In genomic region chr5:178191661-178192060, GRCh38 we compare ENCODE assay signal across 1 cellular context.
TF ChIP-seq lines count a peak whose summit lies in the region.

No MANE protein-coding gene starts in this region.

TF ChIP-seq in HEK293, 187 proteins besides CTCF, POLR2A, EP300 and RAD21 (continued from another document and continues in another):
- TF ChIP-seq ZEB2 (tag by site-specific recombination; IDR thresholded peaks at IDR 0.05) (no peak), ZNF16 (tag by site-specific recombination; IDR thresholded peaks at IDR 0.05; ENCODE audit: low read depth) (no peak), ZNF404 (tag by site-specific recombination; IDR thresholded peaks at IDR 0.05) (no peak), PRDM1 (tag by site-specific recombination; IDR thresholded peaks at IDR 0.05) (no peak), ZNF354C (tag by site-specific recombination; IDR thresholded peaks at IDR 0.05; ENCODE audit: borderline replicate concordance, low read depth) (0 out of 2 replicates have a peak, but pooled peaks have one; percentile 38), ZNF843 (tag by site-specific recombination; IDR thresholded peaks at IDR 0.05) (no peak), ZNF791 (tag by site-specific recombination; IDR thresholded peaks at IDR 0.05) (0 out of 2 replicates have a peak, but pooled peaks have one; percentile 19), SCRT2 (tag by site-specific recombination; IDR thresholded peaks at IDR 0.05) (no peak), ZNF510 (tag by site-specific recombination; IDR thresholded peaks at IDR 0.05; ENCODE audit: insufficient replicate concordance) (peak; percentile 68), ZNF658 (tag by site-specific recombination; IDR thresholded peaks at IDR 0.05) (no peak), ZNF561 (tag by site-specific recombination; IDR thresholded peaks at IDR 0.05; ENCODE audit: borderline replicate concordance) (no peak), ZNF555 (tag by site-specific recombination; conservative IDR thresholded peaks at IDR 0.05) (peak; percentile 57), ZBTB49 (tag by site-specific recombination; IDR thresholded peaks at IDR 0.05; ENCODE audit: low read depth) (no peak), ZNF214 (tag by site-specific recombination; IDR thresholded peaks at IDR 0.05; ENCODE audit: borderline replicate concordance) (no peak), ZNF518A (tag by site-specific recombination; conservative IDR thresholded peaks at IDR 0.05; ENCODE audit: low read depth) (peak; percentile 83), ZBTB1 (tag by site-specific recombination; IDR thresholded peaks at IDR 0.05) (0 out of 2 replicates have a peak, but pooled peaks have one; percentile 56), BCL11A (tag by site-specific recombination; IDR thresholded peaks at IDR 0.05; ENCODE audit: low read depth) (no peak), KLF10 (tag by site-specific recombination; IDR thresholded peaks at IDR 0.05) (no peak), ZNF530 (tag by site-specific recombination; IDR thresholded peaks at IDR 0.05; ENCODE audit: low read depth) (0 out of 2 replicates have a peak, but pooled peaks have one; percentile 12), REPIN1 (tag by site-specific recombination; IDR thresholded peaks at IDR 0.05; ENCODE audit: low read depth) (no peak), WT1 (tag by site-specific recombination; IDR thresholded peaks at IDR 0.05) (no peak), ZNF423 (tag by site-specific recombination; IDR thresholded peaks at IDR 0.05) (no peak), ZNF37A (tag by site-specific recombination; IDR thresholded peaks at IDR 0.05) (no peak), ZNF830 (tag by site-specific recombination; IDR thresholded peaks at IDR 0.05; ENCODE audit: low read depth) (no peak), TCF7L2 (IDR thresholded peaks at IDR 0.05; ENCODE audit: borderline replicate concordance, low read depth, low read length) (no peak), TSHZ1 (tag by site-specific recombination; IDR thresholded peaks at IDR 0.05; ENCODE audit: borderline replicate concordance) (0 out of 2 replicates have a peak, but pooled peaks have one; percentile 10), PRDM2 (tag by site-specific recombination; IDR thresholded peaks at IDR 0.05; ENCODE audit: borderline replicate concordance) (no peak), MEIS1 (CRISPR knock-in tag; IDR thresholded peaks at IDR 0.05; ENCODE audit: borderline replicate concordance) (no peak)
- TF ChIP-seq, protein P1, sequence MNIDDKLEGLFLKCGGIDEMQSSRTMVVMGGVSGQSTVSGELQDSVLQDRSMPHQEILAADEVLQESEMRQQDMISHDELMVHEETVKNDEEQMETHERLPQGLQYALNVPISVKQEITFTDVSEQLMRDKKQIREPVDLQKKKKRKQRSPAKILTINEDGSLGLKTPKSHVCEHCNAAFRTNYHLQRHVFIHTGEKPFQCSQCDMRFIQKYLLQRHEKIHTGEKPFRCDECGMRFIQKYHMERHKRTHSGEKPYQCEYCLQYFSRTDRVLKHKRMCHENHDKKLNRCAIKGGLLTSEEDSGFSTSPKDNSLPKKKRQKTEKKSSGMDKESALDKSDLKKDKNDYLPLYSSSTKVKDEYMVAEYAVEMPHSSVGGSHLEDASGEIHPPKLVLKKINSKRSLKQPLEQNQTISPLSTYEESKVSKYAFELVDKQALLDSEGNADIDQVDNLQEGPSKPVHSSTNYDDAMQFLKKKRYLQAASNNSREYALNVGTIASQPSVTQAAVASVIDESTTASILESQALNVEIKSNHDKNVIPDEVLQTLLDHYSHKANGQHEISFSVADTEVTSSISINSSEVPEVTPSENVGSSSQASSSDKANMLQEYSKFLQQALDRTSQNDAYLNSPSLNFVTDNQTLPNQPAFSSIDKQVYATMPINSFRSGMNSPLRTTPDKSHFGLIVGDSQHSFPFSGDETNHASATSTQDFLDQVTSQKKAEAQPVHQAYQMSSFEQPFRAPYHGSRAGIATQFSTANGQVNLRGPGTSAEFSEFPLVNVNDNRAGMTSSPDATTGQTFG (tag by site-specific recombination; IDR thresholded peaks at IDR 0.05; ENCODE audit: borderline replicate concordance) = no peak
- TF ChIP-seq, protein P2, sequence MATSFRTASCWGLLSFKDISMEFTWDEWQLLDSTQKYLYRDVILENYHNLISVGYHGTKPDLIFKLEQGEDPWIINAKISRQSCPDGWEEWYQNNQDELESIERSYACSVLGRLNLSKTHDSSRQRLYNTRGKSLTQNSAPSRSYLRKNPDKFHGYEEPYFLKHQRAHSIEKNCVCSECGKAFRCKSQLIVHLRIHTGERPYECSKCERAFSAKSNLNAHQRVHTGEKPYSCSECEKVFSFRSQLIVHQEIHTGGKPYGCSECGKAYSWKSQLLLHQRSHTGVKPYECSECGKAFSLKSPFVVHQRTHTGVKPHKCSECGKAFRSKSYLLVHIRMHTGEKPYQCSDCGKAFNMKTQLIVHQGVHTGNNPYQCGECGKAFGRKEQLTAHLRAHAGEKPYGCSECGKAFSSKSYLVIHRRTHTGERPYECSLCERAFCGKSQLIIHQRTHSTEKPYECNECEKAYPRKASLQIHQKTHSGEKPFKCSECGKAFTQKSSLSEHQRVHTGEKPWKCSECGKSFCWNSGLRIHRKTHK (tag by site-specific recombination; IDR thresholded peaks at IDR 0.05) = no peak
- TF ChIP-seq, protein P3, sequence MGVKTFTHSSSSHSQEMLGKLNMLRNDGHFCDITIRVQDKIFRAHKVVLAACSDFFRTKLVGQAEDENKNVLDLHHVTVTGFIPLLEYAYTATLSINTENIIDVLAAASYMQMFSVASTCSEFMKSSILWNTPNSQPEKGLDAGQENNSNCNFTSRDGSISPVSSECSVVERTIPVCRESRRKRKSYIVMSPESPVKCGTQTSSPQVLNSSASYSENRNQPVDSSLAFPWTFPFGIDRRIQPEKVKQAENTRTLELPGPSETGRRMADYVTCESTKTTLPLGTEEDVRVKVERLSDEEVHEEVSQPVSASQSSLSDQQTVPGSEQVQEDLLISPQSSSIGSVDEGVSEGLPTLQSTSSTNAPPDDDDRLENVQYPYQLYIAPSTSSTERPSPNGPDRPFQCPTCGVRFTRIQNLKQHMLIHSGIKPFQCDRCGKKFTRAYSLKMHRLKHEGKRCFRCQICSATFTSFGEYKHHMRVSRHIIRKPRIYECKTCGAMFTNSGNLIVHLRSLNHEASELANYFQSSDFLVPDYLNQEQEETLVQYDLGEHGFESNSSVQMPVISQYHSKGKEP (tag by site-specific recombination; IDR thresholded peaks at IDR 0.05) = no peak
